In genomic region chr10:133411523-133412380, GRCh38 we compare ENCODE assay signal across 25 cellular contexts. TPM values are rescaled to one million over a fixed set of nuclear protein-coding genes. Genes with fewer than 3 reads are reported as not detected.
"Had no signal": no experiment of that assay in that cellular context is flagged by ENCODE, and none has a peak within 500 bp of the region (broad histone marks: within the 10 kb centered on the region; RNA-seq: fewer than 3 reads in every experiment).

No MANE protein-coding gene starts in this region.

- H3K4me3 Mint-ChIP-seq: activated CD4-positive, alpha-beta T cell treated with anti-CD3 and anti-CD28 coated beads, Interleukin-2, amount 10 ng/mL, durations not matched to agents 7 days and 5 days; activated CD8-positive, alpha-beta T cell treated with anti-CD3 and anti-CD28 coated beads for 36 hours; activated naive CD8-positive, alpha-beta T cell treated with anti-CD3 and anti-CD28 coated beads for 36 hours; central memory CD8-positive, alpha-beta T cell; mesothelial cell of epicardium; nephron progenitor cell; WTC11 had no signal

- H3K27me3 Mint-ChIP-seq: activated CD4-positive, alpha-beta T cell treated with anti-CD3 and anti-CD28 coated beads, Interleukin-2, amount 10 ng/mL, durations not matched to agents 7 days and 5 days; activated CD8-positive, alpha-beta T cell treated with anti-CD3 and anti-CD28 coated beads for 36 hours; activated naive CD8-positive, alpha-beta T cell treated with anti-CD3 and anti-CD28 coated beads for 36 hours; central memory CD8-positive, alpha-beta T cell; naive B cell had no signal

- H3K27ac Mint-ChIP-seq: activated CD4-positive, alpha-beta T cell treated with anti-CD3 and anti-CD28 coated beads, Interleukin-2, amount 10 ng/mL, durations not matched to agents 7 days and 5 days; activated CD8-positive, alpha-beta T cell treated with anti-CD3 and anti-CD28 coated beads for 36 hours; activated naive CD8-positive, alpha-beta T cell treated with anti-CD3 and anti-CD28 coated beads for 36 hours; activated T-helper 2 cell treated with anti-CD3 and anti-CD28 coated beads, Interferon-gamma antibody, Interleukin-2, Interleukin-4, amounts not matched to agents 10 μg/mL and 5 μg/mL and 100 μg/mL, durations not matched to agents 14 hours and 24 hours and 36 hours; mesothelial cell of epicardium; nephron progenitor cell; WTC11 had no signal

- H3K27ac ChIP-seq: left ventricle myocardium inferior, thoracic aorta had no signal

- H3K4me3 ChIP-seq: left ventricle myocardium inferior, lung, thoracic aorta had no signal

- H3K4me1 ChIP-seq: left ventricle myocardium inferior had no signal

- DNase-seq: activated CD4-positive, alpha-beta T cell treated with anti-CD3 and anti-CD28 coated beads for 1 hour; activated CD4-positive, alpha-beta T cell treated with anti-CD3 and anti-CD28 coated beads, Interleukin-2, amount 10 ng/mL, durations not matched to agents 7 days and 5 days; activated CD8-positive, alpha-beta T cell treated with anti-CD3 and anti-CD28 coated beads for 36 hours; activated naive CD8-positive, alpha-beta T cell treated with anti-CD3 and anti-CD28 coated beads for 36 hours; activated T-cell treated with anti-CD3 and anti-CD28 coated beads, Interleukin-2, amount 50 U/mL, for 48 hours; amniotic stem cell; dermis blood vessel endothelial cell; effector CD4-positive, alpha-beta T cell; left ventricle myocardium inferior; naive B cell; nephron progenitor cell; nucleus accumbens; right cardiac atrium; stimulated activated CD4-positive, alpha-beta T cell treated with anti-CD3 and anti-CD28 coated beads, Interleukin-2, amount 100 ng/mL, for 48 hours; stimulated activated naive CD4-positive, alpha-beta T cell treated with Interleukin-2 at 50 U/mL for 16 hours; T-helper 2 cell; trophoblast cell had no signal

- H3K4me1 Mint-ChIP-seq: mesothelial cell of epicardium, nephron progenitor cell, WTC11 had no signal

RNA-seq across cellular contexts. Expression of gene SPRN, which starts 12.7 kb away (rescaled TPM):
- total RNA-seq: activated CD4-positive, alpha-beta T cell treated with anti-CD3 and anti-CD28 coated beads, Interleukin-2, amount 10 ng/mL, durations not matched to agents 7 days and 5 days; activated CD8-positive, alpha-beta T cell treated with anti-CD3 and anti-CD28 coated beads for 36 hours; activated naive CD8-positive, alpha-beta T cell treated with anti-CD3 and anti-CD28 coated beads for 36 hours; activated T-helper 2 cell treated with anti-CD3 and anti-CD28 coated beads, Interferon-gamma antibody, Interleukin-2, Interleukin-4, amounts not matched to agents 10 μg/mL and 5 μg/mL and 100 μg/mL, durations not matched to agents 14 hours and 24 hours and 36 hours; bronchial epithelial cell; left ventricle myocardium inferior; right cardiac atrium; subcutaneous adipose tissue; thoracic aorta had no signal
